ENCODE assay signal across 8 cellular contexts in the genomic region with DNA sequence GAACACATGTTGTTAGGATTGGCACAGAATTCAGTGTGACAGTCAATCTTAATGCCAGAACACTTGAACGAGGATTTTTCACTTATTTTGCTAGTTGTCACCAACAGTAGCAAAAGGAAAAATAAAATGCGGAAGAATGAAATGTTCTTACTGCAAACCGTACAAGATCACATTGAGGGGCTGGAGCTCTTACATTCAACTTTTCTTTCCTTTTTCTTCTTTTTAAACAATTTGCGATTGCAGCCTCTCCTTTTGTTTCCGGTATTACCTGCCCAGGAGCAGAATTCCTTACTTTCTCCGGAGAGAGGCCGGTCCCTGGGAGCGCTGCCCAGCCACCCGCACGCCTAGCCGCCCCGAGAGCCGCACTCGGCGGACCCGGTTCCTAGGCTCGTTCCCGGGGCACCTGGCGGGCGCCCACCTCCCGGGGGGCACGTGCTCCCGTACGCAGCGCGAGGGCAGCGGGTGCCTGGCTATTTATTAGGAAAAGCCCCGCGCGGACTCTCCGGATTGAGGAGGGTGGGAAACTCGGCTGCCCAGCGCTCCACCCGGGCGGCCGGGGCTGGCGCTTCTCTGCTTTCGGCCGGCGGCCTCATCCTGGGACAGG. TPM values are rescaled to one million over a fixed set of nuclear protein-coding genes. Genes with fewer than 3 reads are reported as not detected.
A peak's percentile ranks its signal among the peaks of the same experiment; 100 is the strongest.
DNase-seq lines count a peak whose midpoint lies in the region; ATAC-seq and TF ChIP-seq lines count a peak whose summit lies in the region.

No MANE protein-coding gene starts in this region.

- H3K27me3 ChIP-seq in Caco-2 (replicated peaks; ENCODE audit: control insufficient read depth, insufficient read depth, low read length): no peaks in the 10 kb centered on the region
- H3K27me3 ChIP-seq in H7 (ENCODE audit: control insufficient read depth, insufficient read depth, low read length): no peaks in the 10 kb centered on the region

- DNase-seq in Caco-2: no peak
- no peak for DNase-seq in H7
- DNase-seq in OCI-M1 (lab: John Stamatoyannopoulos, UW): peak; percentile 68
- no peak for DNase-seq in effector memory CD8-positive, alpha-beta T cell
- no peak for DNase-seq in natural killer cell
- no peak for DNase-seq in HPDE6-E6E7 (ENCODE audit: extremely low spot score)
- DNase-seq in H4 (ENCODE audit: low spot score): no peak
- no peak for DNase-seq in HCEC 1CT

- peaks cover 20% of the 10 kb centered on the region for H3K36me3 Mint-ChIP-seq in Caco-2 (ENCODE audit: insufficient read depth, unreplicated experiment)
- H3K36me3 Mint-ChIP-seq in effector memory CD8-positive, alpha-beta T cell (ENCODE audit: insufficient read depth): peaks cover 22% of the 10 kb centered on the region
- H3K36me3 Mint-ChIP-seq in natural killer cell: no peaks in the 10 kb centered on the region

- no peaks in the 10 kb centered on the region for H3K9me3 ChIP-seq in Caco-2

- H3K27ac Mint-ChIP-seq in Caco-2 (ENCODE audit: unreplicated experiment) (peak overlapping the region; percentile 82), natural killer cell (peak overlapping the region; percentile 90 to 95)
- peak overlapping the region; percentile 90 to 94 for H3K27ac Mint-ChIP-seq in effector memory CD8-positive, alpha-beta T cell

- TF ChIP-seq CTCF in Caco-2 (IDR thresholded peaks at IDR 0.05; ENCODE audit: insufficient read depth in 1 of 2, low read depth in 1 of 2, low read length in 1 of 2, severe bottlenecking in 1 of 2, unreplicated experiment in 1 of 2) (no peak), natural killer cell (IDR thresholded peaks at IDR 0.05) (no peak)

- no TSS peak for BruUV-seq in Caco-2 (replicated peaks; lab: Mats Ljungman, UMichigan)

- ATAC-seq in effector memory CD8-positive, alpha-beta T cell (replicated peaks): no peak
- no peak for ATAC-seq in natural killer cell

- H3K4me1 ChIP-seq in Caco-2: 0 out of 2 replicates have a peak, but pooled peaks cover 5% of the 10 kb centered on the region

- intact Hi-C loops in Caco-2 (cut with micrococcal nuclease; ENCODE audit: unreplicated experiment) (loop anchor here (2.0 to 10.0 kb wide), 2 partner anchors 57 to 431 kb away; no protein-coding TSS in a partner anchor), natural killer cell (cut with micrococcal nuclease) (loop anchor here (5.0 to 10.0 kb wide), 2 partner anchors 42 to 1001 kb away; partner anchors contain the start of gene PER3)

- CTCF ChIA-PET in Caco-2 (lab: Charles Lee): interaction anchor here (0.6 to 1.4 kb wide), 4 partner anchors 82 to 449 kb away, joined by 3 to 9 read pairs (median 6); partner anchors contain the start of gene DNAJC11

- H3K4me3 Mint-ChIP-seq in Caco-2 (ENCODE audit: unreplicated experiment) (peak overlapping the region; percentile 88), natural killer cell (peak overlapping the region; percentile 94)
- peak overlapping the region; percentile 88 for H3K4me3 Mint-ChIP-seq in effector memory CD8-positive, alpha-beta T cell

- H3K9me3 Mint-ChIP-seq in Caco-2 (ENCODE audit: unreplicated experiment) (no peaks in the 10 kb centered on the region), natural killer cell (no peaks in the 10 kb centered on the region)
- no peaks in the 10 kb centered on the region for H3K9me3 Mint-ChIP-seq in effector memory CD8-positive, alpha-beta T cell

- H3K4me3 ChIP-seq in Caco-2 (ENCODE audit: low read depth, low read length): peak overlapping the region; percentile 54
- peak overlapping the region; percentile 71 for H3K4me3 ChIP-seq in H7 (ENCODE audit: insufficient read depth, low read depth, low read length)

- H3K4me1 Mint-ChIP-seq in Caco-2 (ENCODE audit: low read depth, unreplicated experiment) (peaks cover 23% of the 10 kb centered on the region), natural killer cell (peaks cover 36 to 42% of the 10 kb centered on the region in 2 donors)
- peaks cover 20 to 29% of the 10 kb centered on the region in 2 donors for H3K4me1 Mint-ChIP-seq in effector memory CD8-positive, alpha-beta T cell (ENCODE audit: low read depth in 2 of 2)

- H3K36me3 ChIP-seq in Caco-2 (ENCODE audit: control insufficient read depth, insufficient read depth, low read length): no peaks in the 10 kb centered on the region; the same call in 1 of the 2 replicates
- H3K36me3 ChIP-seq in H7 (replicated peaks; ENCODE audit: control insufficient read depth, insufficient read depth, low read length): no peaks in the 10 kb centered on the region

- no peaks in the 10 kb centered on the region for H3K27me3 Mint-ChIP-seq in Caco-2 (ENCODE audit: insufficient read depth, unreplicated experiment)
- H3K27me3 Mint-ChIP-seq in effector memory CD8-positive, alpha-beta T cell: no peaks in the 10 kb centered on the region
- H3K27me3 Mint-ChIP-seq in natural killer cell (ENCODE audit: low read depth in 2 of 2): no peaks in the 10 kb centered on the region

- POLR2A ChIA-PET in Caco-2 (lab: Charles Lee): interaction anchor here (0.6 to 1.8 kb wide), 6 partner anchors 12 to 1177 kb away, joined by 3 to 15 read pairs (median 3); no protein-coding TSS in a partner anchor

RNA-seq across cellular contexts. Expression of gene CAMTA1, which starts 1.2 kb away (rescaled TPM):
- total RNA-seq in Caco-2 (2022) (60.0 and 61.4 TPM in 2 replicates), natural killer cell (10 to 100 TPM; 40.6 to 53.3 (median 44.9) TPM)
- 98.8 and 102 TPM in 2 replicates for total RNA-seq in H7 (2014; rRNA removed; shearing (Covaris generic))
- total RNA-seq in H4 (2014; rRNA removed; shearing (Covaris generic)): 98.2 and 110 TPM in 2 replicates
